In the genomic region with DNA sequence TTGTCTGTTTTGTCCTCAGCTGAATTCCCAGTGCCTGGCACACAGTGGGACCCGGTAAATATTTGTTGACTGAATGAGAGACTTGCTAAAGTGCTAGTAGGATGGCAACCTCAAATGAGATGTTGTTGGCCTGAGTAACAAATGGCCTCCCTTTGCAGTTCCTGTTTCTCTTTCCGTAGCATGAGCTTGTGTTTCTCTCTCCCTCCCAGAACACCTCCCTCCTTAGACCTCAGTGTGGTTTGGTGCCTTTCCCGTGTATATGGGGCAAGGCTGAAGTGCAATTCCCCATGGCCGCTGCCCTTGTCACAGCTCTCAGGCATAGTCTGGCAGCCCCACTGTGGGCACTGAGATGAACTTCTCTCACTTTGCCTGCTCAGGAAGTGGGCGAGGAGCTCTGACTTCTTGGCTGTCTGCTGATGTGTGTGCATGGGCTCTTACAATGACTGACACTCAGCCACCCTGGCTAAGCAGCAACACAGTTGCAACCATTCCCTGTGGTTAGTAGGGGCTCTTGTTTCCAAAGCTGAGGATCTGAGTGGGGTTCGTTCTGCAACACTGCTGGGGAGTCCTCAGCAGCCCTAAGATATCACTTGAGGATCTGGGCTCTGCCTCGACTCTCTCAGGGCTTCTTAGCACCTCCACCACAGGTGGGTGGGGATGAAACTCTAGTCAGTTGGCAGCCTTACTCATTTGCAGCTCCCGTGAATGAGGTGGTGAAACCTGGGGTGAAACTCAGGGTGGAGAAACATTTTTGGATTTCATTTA, we compare ENCODE assay signal across 9 cellular contexts.
DNase-seq lines count a peak whose midpoint lies in the region; ATAC-seq and TF ChIP-seq lines count a peak whose summit lies in the region.
"Had no signal": no experiment of that assay in that cellular context is flagged by ENCODE, and none has a peak within 500 bp of the region (broad histone marks: within the 10 kb centered on the region; RNA-seq: fewer than 3 reads in every experiment).

No MANE protein-coding gene starts in this region.

- H3K79me2 ChIP-seq in mammary epithelial cell (ENCODE audit: insufficient read depth, low read length): no peaks in the 10 kb centered on the region

- H3K27ac Mint-ChIP-seq in MCF 10A (ENCODE audit: low read depth, unreplicated experiment): no peak overlapping the region

- TF ChIP-seq CTCF in mammary epithelial cell (conservative IDR thresholded peaks at IDR 0.05 in 1 of 2, IDR thresholded peaks at IDR 0.05 in 1 of 2; ENCODE audit: extremely low read depth in 1 of 2, insufficient read depth in 1 of 2, low read depth in 1 of 2, low read length in 2 of 2): no peak
- no peak for TF ChIP-seq CTCF in MCF 10A (IDR thresholded peaks at IDR 0.05; ENCODE audit: unreplicated experiment)
- TF ChIP-seq CTCF in foreskin keratinocyte (conservative IDR thresholded peaks at IDR 0.05): no peak

- H3K4me1 ChIP-seq in mammary epithelial cell (ENCODE audit: insufficient read depth, low read length): no peaks in the 10 kb centered on the region
- H3K4me1 ChIP-seq in foreskin keratinocyte: no peaks in the 10 kb centered on the region
- H3K4me1 ChIP-seq: body of pancreas had no signal

- H3K4me2 ChIP-seq in mammary epithelial cell (ENCODE audit: insufficient read depth, low read depth, low read length): no peak overlapping the region

- ATAC-seq in HG03457 (IDR thresholded peaks at IDR 0.05; ENCODE audit: unreplicated experiment) (peak; percentile 71), foreskin keratinocyte (peak; percentile 33)
- ATAC-seq: body of pancreas had no signal

- H3K27me3 Mint-ChIP-seq in MCF 10A (ENCODE audit: insufficient read depth, unreplicated experiment): no peaks in the 10 kb centered on the region

- peaks cover 5% of the 10 kb centered on the region for H3K36me3 Mint-ChIP-seq in MCF 10A (ENCODE audit: insufficient read depth, unreplicated experiment)

- H3K27ac ChIP-seq in mammary epithelial cell (ENCODE audit: insufficient read depth, low read depth, low read length): no peak overlapping the region
- H3K27ac ChIP-seq in foreskin keratinocyte: no peak overlapping the region
- H3K27ac ChIP-seq: body of pancreas had no signal

- H2AFZ ChIP-seq in mammary epithelial cell (ENCODE audit: low read depth, low read length): no peak overlapping the region

- H3K9me3 ChIP-seq in mammary epithelial cell (replicated peaks; ENCODE audit: insufficient read depth, low read length): no peaks in the 10 kb centered on the region
- H3K9me3 ChIP-seq: body of pancreas had no signal

- BruUV-seq in mammary epithelial cell (replicated peaks; lab: Mats Ljungman, UMichigan): no TSS peak
- no TSS peak for BruUV-seq in MCF 10A (replicated peaks; lab: Mats Ljungman, UMichigan)

- WGBS in mammary epithelial cell (ENCODE audit: low coverage, missing lambda C conversion rate): 55% methylated on average over 8 of the region's 8 CpGs

- H3K9me3 Mint-ChIP-seq in MCF 10A (ENCODE audit: unreplicated experiment): no peaks in the 10 kb centered on the region

- intact Hi-C loops in mammary epithelial cell (cut with micrococcal nuclease): no loop called here
- intact Hi-C loops in MCF 10A (cut with micrococcal nuclease): no loop called here

- CTCF ChIA-PET in mammary epithelial cell (lab: Charles Lee; ENCODE audit: low non-redundant PET): no interaction called here
- CTCF ChIA-PET in MCF 10A (lab: Yijun Ruan, JAX): no interaction called here

- POLR2A ChIA-PET in MCF 10A (lab: Yijun Ruan, JAX): no interaction called here

- no peaks in the 10 kb centered on the region for H3K36me3 ChIP-seq in mammary epithelial cell (ENCODE audit: insufficient read depth, low read length)

- in situ Hi-C loops in mammary epithelial cell (cut with MboI; ENCODE audit: low sequenced_read_pairs in 2 of 2): no loop called here

- dilution Hi-C loops in mammary epithelial cell (cut with HindIII; ENCODE audit: low sequenced_read_pairs): no loop called here

- no peak overlapping the region for H3K4me3 ChIP-seq in mammary epithelial cell (replicated peaks in 1 of 3; ENCODE audit: insufficient read depth in 1 of 3, low read depth in 2 of 3, low read length in 3 of 3)
- H3K4me3 ChIP-seq: body of pancreas had no signal

- H3K4me1 Mint-ChIP-seq in MCF 10A (ENCODE audit: insufficient read depth, unreplicated experiment): no peaks in the 10 kb centered on the region

- no peaks in the 10 kb centered on the region for H3K27me3 ChIP-seq in mammary epithelial cell (ENCODE audit: insufficient read depth, low read length)
- no peaks in the 10 kb centered on the region for H3K27me3 ChIP-seq in foreskin keratinocyte
- H3K27me3 ChIP-seq: body of pancreas had no signal

- DNase-seq in mammary epithelial cell (peak; percentile 26), MCF 10A (ENCODE audit: unreplicated experiment) (no peak), foreskin keratinocyte (no peak), A172 (ENCODE audit: low spot score) (no peak), midbrain (lab: John Stamatoyannopoulos, UW) (no peak)
- peak; percentile 86 for DNase-seq in activated CD4-positive, alpha-beta T cell treated with anti-CD3 and anti-CD28 coated beads for 48 hours
- DNase-seq in stimulated activated CD8-positive, alpha-beta memory T cell treated with anti-CD3 and anti-CD28 coated beads, Interleukin-4, amount 100 ng/mL, for 1 hour (ENCODE audit: low read depth in 2 of 2, low spot score in 1 of 2): peak; percentile 42 to 58

- no peaks in the 10 kb centered on the region for H4K20me1 ChIP-seq in mammary epithelial cell (ENCODE audit: insufficient read depth, low read length)

- H3K9ac ChIP-seq in mammary epithelial cell (ENCODE audit: insufficient read depth, low read length): no peak overlapping the region

- H3K4me3 Mint-ChIP-seq in MCF 10A (ENCODE audit: unreplicated experiment): no peak overlapping the region

Comparison
In these comparisons a context has a peak if more than half of its experiments do, and no peak if none do; other contexts are left out.
1. DNase-seq: peak in mammary epithelial cell (single experiment), activated CD4-positive, alpha-beta T cell treated with anti-CD3 and anti-CD28 coated beads for 48 hours (single experiment) and stimulated activated CD8-positive, alpha-beta memory T cell treated with anti-CD3 and anti-CD28 coated beads, Interleukin-4, amount 100 ng/mL, for 1 hour (2 of 2); none in MCF 10A (single experiment), foreskin keratinocyte (0 of 2), A172 (single experiment) and midbrain (single experiment).